9 cellular contexts compared by ENCODE assay signal in the genomic region with DNA sequence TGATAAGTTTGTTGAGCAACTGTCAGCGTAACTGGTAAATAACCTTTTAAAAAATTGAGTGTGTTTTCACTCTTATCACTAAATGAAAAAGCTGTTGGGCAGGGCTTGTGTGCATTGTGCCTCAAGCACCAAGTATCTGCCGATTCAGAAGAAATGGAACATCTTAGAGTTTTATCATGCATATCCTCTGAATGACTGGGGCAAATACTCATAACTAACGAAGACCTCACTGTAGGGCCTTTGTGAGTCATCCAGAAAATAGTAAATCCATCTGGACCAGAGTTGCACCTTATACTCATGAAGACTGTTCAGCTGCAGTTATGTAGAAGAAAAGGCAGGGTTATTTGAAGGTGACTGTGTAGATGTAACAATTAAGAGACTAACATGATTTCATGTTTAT.
DNase-seq lines count a peak whose midpoint lies in the region; ATAC-seq and TF ChIP-seq lines count a peak whose summit lies in the region.
"Had no signal": no experiment of that assay in that cellular context is flagged by ENCODE, and none has a peak within 500 bp of the region (broad histone marks: within the 10 kb centered on the region; RNA-seq: fewer than 3 reads in every experiment).

No MANE protein-coding gene starts in this region.

- no peaks in the 10 kb centered on the region for H3K79me2 ChIP-seq in hepatocyte

- no peak overlapping the region for H3K27ac Mint-ChIP-seq in effector memory CD8-positive, alpha-beta T cell

- POLR2A ChIA-PET in RWPE1 (lab: Yijun Ruan, JAX; ENCODE audit: low non-redundant PET): no interaction called here

- no peaks in the 10 kb centered on the region for H3K9me2 ChIP-seq in hepatocyte (replicated peaks; ENCODE audit: insufficient read depth)

- H3K9me3 ChIP-seq in hepatocyte (ENCODE audit: low read depth): no peaks in the 10 kb centered on the region
- H3K9me3 ChIP-seq: body of pancreas had no signal

- no peaks in the 10 kb centered on the region for H3K4me1 ChIP-seq in hepatocyte (ENCODE audit: insufficient read depth)

- no peak overlapping the region for H3K4me3 Mint-ChIP-seq in effector memory CD8-positive, alpha-beta T cell

- H3K4me3 ChIP-seq in fibroblast of pulmonary artery (replicated peaks; ENCODE audit: low read depth, low read length) (no peak overlapping the region), hepatocyte (no peak overlapping the region)
- H3K4me3 ChIP-seq: body of pancreas had no signal

- peak; percentile 80 for DNase-seq in EL
- peak; percentile 33 for DNase-seq in fibroblast of pulmonary artery (ENCODE audit: low read depth)
- DNase-seq in iPS-NIHi11 (ENCODE audit: low spot score): no peak
- no peak for DNase-seq in effector memory CD8-positive, alpha-beta T cell
- no peak for DNase-seq in hepatocyte (ENCODE audit: low spot score)
- no peak for DNase-seq in RWPE1 (ENCODE audit: low spot score)
- DNase-seq: body of pancreas had no signal

- H3K27ac ChIP-seq in hepatocyte: no peak overlapping the region
- no peak overlapping the region for H3K27ac ChIP-seq in RWPE1
- H3K27ac ChIP-seq: body of pancreas had no signal

- TF ChIP-seq CTCF in fibroblast of pulmonary artery (IDR thresholded peaks at IDR 0.05; ENCODE audit: low read length, missing control alignments) (no peak), hepatocyte (IDR thresholded peaks at IDR 0.05; ENCODE audit: poor library complexity) (no peak), RWPE1 (conservative IDR thresholded peaks at IDR 0.05; ENCODE audit: low read depth) (no peak)

- H3K27me3 ChIP-seq in hepatocyte: no peaks in the 10 kb centered on the region
- H3K27me3 ChIP-seq: body of pancreas had no signal

- H2AFZ ChIP-seq in hepatocyte: no peak overlapping the region

- H4K20me1 ChIP-seq in hepatocyte (ENCODE audit: insufficient read depth, poor library complexity, severe bottlenecking): no peaks in the 10 kb centered on the region

- H3K4me1 Mint-ChIP-seq in effector memory CD8-positive, alpha-beta T cell (ENCODE audit: low read depth in 2 of 2): peaks cover 3 to 12% of the 10 kb centered on the region in 2 donors

- no peaks in the 10 kb centered on the region for H3K27me3 Mint-ChIP-seq in effector memory CD8-positive, alpha-beta T cell

- no peaks in the 10 kb centered on the region for H3K9me3 Mint-ChIP-seq in effector memory CD8-positive, alpha-beta T cell

- WGBS in hepatocyte (ENCODE audit: low lambda C conversion rate, missing lambda C conversion rate): 79% methylated on average over 3 of the region's 3 CpGs

- CTCF ChIA-PET in RWPE1 (lab: Yijun Ruan, JAX): no interaction called here

- no peak overlapping the region for H3K4me2 ChIP-seq in hepatocyte

- H3K36me3 ChIP-seq in hepatocyte (replicated peaks; ENCODE audit: insufficient read depth, low read depth): no peaks in the 10 kb centered on the region

- H3K36me3 Mint-ChIP-seq in effector memory CD8-positive, alpha-beta T cell (ENCODE audit: insufficient read depth): no peaks in the 10 kb centered on the region

- ATAC-seq in GM19351 (IDR thresholded peaks at IDR 0.05; ENCODE audit: unreplicated experiment) (peak; percentile 78), HG03469 (IDR thresholded peaks at IDR 0.05; ENCODE audit: unreplicated experiment) (peak; percentile 77)
- ATAC-seq in effector memory CD8-positive, alpha-beta T cell (replicated peaks): no peak
- ATAC-seq: body of pancreas had no signal

Comparison
In these comparisons a context has a peak if more than half of its experiments do, and no peak if none do; other contexts are left out.
1. DNase-seq: peak in EL (single experiment) and fibroblast of pulmonary artery (single experiment); none in iPS-NIHi11 (single experiment), effector memory CD8-positive, alpha-beta T cell (0 of 3), hepatocyte (single experiment) and RWPE1 (single experiment).